Comparison of ENCODE assay signal across 1 cellular context in the genomic region with DNA sequence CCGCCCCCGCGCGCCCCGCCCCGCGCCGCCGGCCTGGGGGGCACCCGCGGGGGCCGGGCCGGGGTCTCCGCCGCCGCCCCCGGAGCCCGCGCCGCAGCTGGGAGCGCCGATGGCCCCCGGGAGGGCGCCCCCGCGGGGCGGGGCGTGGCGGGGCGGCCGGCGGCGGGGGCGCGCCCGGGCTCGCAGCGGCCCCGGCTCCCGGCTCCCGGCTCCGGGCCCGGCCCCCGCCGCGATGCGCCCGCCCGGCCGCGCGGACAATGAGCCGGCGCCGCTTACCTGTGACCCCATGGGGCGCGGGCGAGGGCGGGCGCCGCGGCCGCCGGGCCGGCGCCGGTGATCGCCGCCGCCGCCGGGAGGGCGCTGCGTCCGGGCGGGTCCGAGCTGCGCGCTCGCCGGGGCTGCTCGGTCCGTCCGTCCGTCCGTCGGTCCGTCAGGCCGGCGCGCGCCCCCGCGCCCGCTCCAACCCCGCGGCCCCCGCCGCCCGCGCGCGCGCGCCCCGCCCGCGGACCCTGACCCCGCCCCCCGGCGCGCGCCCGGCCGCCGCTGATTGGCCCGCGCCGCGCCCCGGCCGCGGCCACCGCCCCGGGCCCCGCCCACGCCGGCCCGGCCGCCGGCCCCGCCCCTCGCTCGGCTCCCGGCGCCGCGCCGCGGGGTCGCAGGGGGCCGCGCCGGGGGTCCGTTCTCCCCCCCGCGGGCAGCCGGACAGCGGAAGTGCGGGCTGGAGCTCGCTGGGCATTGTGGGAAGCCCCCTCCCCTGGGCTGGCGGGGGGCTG.
TF ChIP-seq lines count a peak whose summit lies in the region.

A gene with protein sequence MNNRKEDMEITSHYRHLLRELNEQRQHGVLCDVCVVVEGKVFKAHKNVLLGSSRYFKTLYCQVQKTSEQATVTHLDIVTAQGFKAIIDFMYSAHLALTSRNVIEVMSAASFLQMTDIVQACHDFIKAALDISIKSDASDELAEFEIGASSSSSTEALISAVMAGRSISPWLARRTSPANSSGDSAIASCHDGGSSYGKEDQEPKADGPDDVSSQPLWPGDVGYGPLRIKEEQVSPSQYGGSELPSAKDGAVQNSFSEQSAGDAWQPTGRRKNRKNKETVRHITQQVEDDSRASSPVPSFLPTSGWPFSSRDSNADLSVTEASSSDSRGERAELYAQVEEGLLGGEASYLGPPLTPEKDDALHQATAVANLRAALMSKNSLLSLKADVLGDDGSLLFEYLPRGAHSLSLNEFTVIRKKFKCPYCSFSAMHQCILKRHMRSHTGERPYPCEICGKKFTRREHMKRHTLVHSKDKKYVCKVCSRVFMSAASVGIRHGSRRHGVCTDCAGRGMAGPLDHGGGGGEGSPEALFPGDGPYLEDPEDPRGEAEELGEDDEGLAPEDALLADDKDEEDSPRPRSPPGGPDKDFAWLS (minus strand): TSS at position 444 of the 773 bp plus-strand sequence. CDS start 40,507 bp downstream, outside the sequence.

TF ChIP-seq in K562, 482 proteins besides CTCF, POLR2A, EP300 and RAD21 (continued from another document and continues in another):
- TF ChIP-seq, protein P1, sequence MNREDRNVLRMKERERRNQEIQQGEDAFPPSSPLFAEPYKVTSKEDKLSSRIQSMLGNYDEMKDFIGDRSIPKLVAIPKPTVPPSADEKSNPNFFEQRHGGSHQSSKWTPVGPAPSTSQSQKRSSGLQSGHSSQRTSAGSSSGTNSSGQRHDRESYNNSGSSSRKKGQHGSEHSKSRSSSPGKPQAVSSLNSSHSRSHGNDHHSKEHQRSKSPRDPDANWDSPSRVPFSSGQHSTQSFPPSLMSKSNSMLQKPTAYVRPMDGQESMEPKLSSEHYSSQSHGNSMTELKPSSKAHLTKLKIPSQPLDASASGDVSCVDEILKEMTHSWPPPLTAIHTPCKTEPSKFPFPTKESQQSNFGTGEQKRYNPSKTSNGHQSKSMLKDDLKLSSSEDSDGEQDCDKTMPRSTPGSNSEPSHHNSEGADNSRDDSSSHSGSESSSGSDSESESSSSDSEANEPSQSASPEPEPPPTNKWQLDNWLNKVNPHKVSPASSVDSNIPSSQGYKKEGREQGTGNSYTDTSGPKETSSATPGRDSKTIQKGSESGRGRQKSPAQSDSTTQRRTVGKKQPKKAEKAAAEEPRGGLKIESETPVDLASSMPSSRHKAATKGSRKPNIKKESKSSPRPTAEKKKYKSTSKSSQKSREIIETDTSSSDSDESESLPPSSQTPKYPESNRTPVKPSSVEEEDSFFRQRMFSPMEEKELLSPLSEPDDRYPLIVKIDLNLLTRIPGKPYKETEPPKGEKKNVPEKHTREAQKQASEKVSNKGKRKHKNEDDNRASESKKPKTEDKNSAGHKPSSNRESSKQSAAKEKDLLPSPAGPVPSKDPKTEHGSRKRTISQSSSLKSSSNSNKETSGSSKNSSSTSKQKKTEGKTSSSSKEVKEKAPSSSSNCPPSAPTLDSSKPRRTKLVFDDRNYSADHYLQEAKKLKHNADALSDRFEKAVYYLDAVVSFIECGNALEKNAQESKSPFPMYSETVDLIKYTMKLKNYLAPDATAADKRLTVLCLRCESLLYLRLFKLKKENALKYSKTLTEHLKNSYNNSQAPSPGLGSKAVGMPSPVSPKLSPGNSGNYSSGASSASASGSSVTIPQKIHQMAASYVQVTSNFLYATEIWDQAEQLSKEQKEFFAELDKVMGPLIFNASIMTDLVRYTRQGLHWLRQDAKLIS (CRISPR knock-in tag; IDR thresholded peaks at IDR 0.05), result no peak
- TF ChIP-seq JUNB (CRISPR knock-in tag; conservative IDR thresholded peaks at IDR 0.05) (no peak), TCFL5 (CRISPR knock-in tag; conservative IDR thresholded peaks at IDR 0.05) (no peak), SIN3B (IDR thresholded peaks at IDR 0.05; ENCODE audit: low read depth) (no peak), CGGBP1 (CRISPR knock-in tag; IDR thresholded peaks at IDR 0.05) (no peak), ATF1 (CRISPR knock-in tag; IDR thresholded peaks at IDR 0.05) (no peak), ATF1 (tag; IDR thresholded peaks at IDR 0.05) (no peak), PRPF4 (IDR thresholded peaks at IDR 0.05; ENCODE audit: insufficient read depth, low read depth, low read length, poor library complexity, severe bottlenecking) (no peak), CEBPB (tag; IDR thresholded peaks at IDR 0.05) (no peak), TOE1 (IDR thresholded peaks at IDR 0.05; ENCODE audit: borderline replicate concordance) (no peak), TOE1 (CRISPR knock-in tag; IDR thresholded peaks at IDR 0.05; ENCODE audit: borderline replicate concordance, low read depth) (no peak), ZNF764 (CRISPR knock-in tag; IDR thresholded peaks at IDR 0.05; ENCODE audit: low read depth) (no peak), ZNF197 (CRISPR knock-in tag; IDR thresholded peaks at IDR 0.05; ENCODE audit: low read depth) (0 out of 2 replicates have a peak, but pooled peaks have one; percentile 46), PHF8 (IDR thresholded peaks at IDR 0.05; ENCODE audit: borderline replicate concordance, low read length) (peak; percentile 31; the same call in 1 of the 2 replicates), RBFOX2 (IDR thresholded peaks at IDR 0.05; ENCODE audit: low read depth, low read length) (no peak), NR2F6 (CRISPR knock-in tag; IDR thresholded peaks at IDR 0.05) (no peak), ZNF316 (IDR thresholded peaks at IDR 0.05) (no peak), CHCHD3 (CRISPR knock-in tag; IDR thresholded peaks at IDR 0.05) (no peak), DLX4 (CRISPR knock-in tag; IDR thresholded peaks at IDR 0.05) (no peak), RBM17 (IDR thresholded peaks at IDR 0.05; ENCODE audit: borderline replicate concordance, low read depth, low read length) (no peak), SETDB1 (IDR thresholded peaks at IDR 0.05; ENCODE audit: low read length) (no peak), ZNF644 (tag; IDR thresholded peaks at IDR 0.05; ENCODE audit: low read depth) (peak; percentile 46; the same call in 1 of the 2 replicates), C11orf30 (IDR thresholded peaks at IDR 0.05; ENCODE audit: low read depth) (no peak), ZC3H4 (CRISPR knock-in tag; IDR thresholded peaks at IDR 0.05; ENCODE audit: borderline replicate concordance) (no peak), HEY1 (CRISPR knock-in tag; IDR thresholded peaks at IDR 0.05; ENCODE audit: borderline replicate concordance) (no peak), ZNF395 (CRISPR knock-in tag; IDR thresholded peaks at IDR 0.05) (peak; percentile 54; the same call in 1 of the 2 replicates), HIVEP1 (CRISPR knock-in tag; IDR thresholded peaks at IDR 0.05) (no peak), VEZF1 (CRISPR knock-in tag; IDR thresholded peaks at IDR 0.05) (peak; percentile 74), ZBTB11 (CRISPR knock-in tag; IDR thresholded peaks at IDR 0.05) (no peak), CEBPG (CRISPR knock-in tag; IDR thresholded peaks at IDR 0.05) (no peak), CEBPG (tag; conservative IDR thresholded peaks at IDR 0.05 in 1 of 2, IDR thresholded peaks at IDR 0.05 in 1 of 2) (no peak), ZNF165 (CRISPR knock-in tag; IDR thresholded peaks at IDR 0.05; ENCODE audit: borderline replicate concordance) (no peak), ZBTB7A (IDR thresholded peaks at IDR 0.05; ENCODE audit: borderline replicate concordance, control insufficient read depth, low read depth, low read length) (peak; percentile 93), ZBTB5 (IDR thresholded peaks at IDR 0.05) (no peak), ZNF274 (IDR thresholded peaks at IDR 0.05; ENCODE audit: borderline replicate concordance, low read depth, low read length) (no peak), ELF4 (CRISPR knock-in tag; IDR thresholded peaks at IDR 0.05) (no peak), RCOR1 (IDR thresholded peaks at IDR 0.05; ENCODE audit: borderline replicate concordance in 1 of 2, low read depth in 2 of 2, low read length in 2 of 2) (no peak), ZNF766 (CRISPR knock-in tag; conservative IDR thresholded peaks at IDR 0.05) (0 out of 2 replicates have a peak, but pooled peaks have one; percentile 38)
- TF ChIP-seq, protein P2, sequence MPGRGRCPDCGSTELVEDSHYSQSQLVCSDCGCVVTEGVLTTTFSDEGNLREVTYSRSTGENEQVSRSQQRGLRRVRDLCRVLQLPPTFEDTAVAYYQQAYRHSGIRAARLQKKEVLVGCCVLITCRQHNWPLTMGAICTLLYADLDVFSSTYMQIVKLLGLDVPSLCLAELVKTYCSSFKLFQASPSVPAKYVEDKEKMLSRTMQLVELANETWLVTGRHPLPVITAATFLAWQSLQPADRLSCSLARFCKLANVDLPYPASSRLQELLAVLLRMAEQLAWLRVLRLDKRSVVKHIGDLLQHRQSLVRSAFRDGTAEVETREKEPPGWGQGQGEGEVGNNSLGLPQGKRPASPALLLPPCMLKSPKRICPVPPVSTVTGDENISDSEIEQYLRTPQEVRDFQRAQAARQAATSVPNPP (IDR thresholded peaks at IDR 0.05; ENCODE audit: borderline replicate concordance, insufficient read depth, insufficient read length), result no peak
- TF ChIP-seq, protein P3, sequence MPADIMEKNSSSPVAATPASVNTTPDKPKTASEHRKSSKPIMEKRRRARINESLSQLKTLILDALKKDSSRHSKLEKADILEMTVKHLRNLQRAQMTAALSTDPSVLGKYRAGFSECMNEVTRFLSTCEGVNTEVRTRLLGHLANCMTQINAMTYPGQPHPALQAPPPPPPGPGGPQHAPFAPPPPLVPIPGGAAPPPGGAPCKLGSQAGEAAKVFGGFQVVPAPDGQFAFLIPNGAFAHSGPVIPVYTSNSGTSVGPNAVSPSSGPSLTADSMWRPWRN (IDR thresholded peaks at IDR 0.05; ENCODE audit: low read depth), result no peak
